19 cellular contexts compared by ENCODE assay signal in the genomic region with DNA sequence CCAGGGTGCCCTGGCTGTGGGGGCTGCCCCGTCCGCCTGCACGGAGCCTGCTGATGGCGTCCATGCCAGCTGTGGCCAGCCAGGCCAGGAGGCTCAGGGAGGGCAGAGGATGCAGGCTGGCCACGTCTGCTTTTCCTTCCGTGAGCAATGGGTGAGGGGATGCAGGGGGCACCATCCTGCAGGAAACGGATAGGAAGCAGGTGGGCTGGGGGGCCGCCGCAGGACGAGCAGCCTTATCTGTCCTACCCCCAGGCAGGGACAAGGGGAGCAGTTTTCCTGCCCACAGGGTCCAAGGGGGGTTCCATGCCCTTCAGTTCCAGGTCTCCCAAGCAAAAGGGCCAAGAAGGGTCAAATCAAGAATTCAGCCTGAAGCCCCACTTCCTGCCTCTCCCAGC. TPM values are rescaled to one million over a fixed set of nuclear protein-coding genes. Genes with fewer than 3 reads are reported as not detected.
DNase-seq lines count a peak whose midpoint lies in the region; ATAC-seq, FAIRE-seq and TF ChIP-seq lines count a peak whose summit lies in the region.
"Had no signal": no experiment of that assay in that cellular context is flagged by ENCODE, and none has a peak within 500 bp of the region (broad histone marks: within the 10 kb centered on the region; RNA-seq: fewer than 3 reads in every experiment).

No MANE protein-coding gene starts in this region.

- peaks cover 4 to 22% of the 10 kb centered on the region in 2 donors for H3K4me1 Mint-ChIP-seq in stimulated activated naive B cell treated with anti-CD40 and anti-IgM and Interleukin-4, amounts not matched to agents 10 μg/mL and 1 μg/mL and 100 μg/mL, for 72 hours

- DNase-seq in left ventricle myocardium superior (peak; percentile 16), heart right ventricle (no peak), RWPE1 (ENCODE audit: low spot score) (no peak), HepG2 (ENCODE audit: low spot score) (no peak), sciatic nerve (ENCODE audit: low spot score) (no peak), ACHN (no peak)
- no peak for DNase-seq in stimulated activated naive B cell treated with anti-CD40 and anti-IgM and Interleukin-4, amounts not matched to agents 10 μg/mL and 1 μg/mL and 100 μg/mL, for 72 hours
- DNase-seq: DMS79, Kasumi-1, MG63, NCI-H1048, NCI-H1436, NCI-H2029, NCI-H345, NCI-H524 treated with DMSO at 0.1 percent for 48 hours, PC-3 had no signal

- peak overlapping the region; percentile 56 for H3K27ac Mint-ChIP-seq in stimulated activated naive B cell treated with anti-CD40 and anti-IgM and Interleukin-4, amounts not matched to agents 10 μg/mL and 1 μg/mL and 100 μg/mL, for 72 hours

- POLR2A ChIA-PET in RWPE1 (lab: Yijun Ruan, JAX; ENCODE audit: low non-redundant PET) (no interaction called here), HepG2 (lab: Yijun Ruan, JAX) (interaction anchor here (1.0 kb wide), 2 partner anchors 21 to 40 kb away, joined by 4 read pairs; a partner anchor contains a TSS)

- intact Hi-C loops in left ventricle myocardium superior (cut with micrococcal nuclease) (no loop called here), heart right ventricle (cut with DNase I) (no loop called here), HepG2 (cut with micrococcal nuclease; ENCODE audit: unreplicated experiment) (no loop called here), sciatic nerve (cut with DNase I) (no loop called here)

- 78 to 82% methylated on average over 10 of the region's 10 CpGs for WGBS in heart right ventricle, 2 donors
- 100% methylated on average over 3 of the region's 10 CpGs for WGBS in HepG2 (ENCODE audit: low lambda C conversion rate)

- no peak for TF ChIP-seq POLR2A in HepG2 (IDR thresholded peaks at IDR 0.05; ENCODE audit: insufficient read depth in 1 of 2, low read depth in 2 of 2, low read length in 2 of 2)

- no peak overlapping the region for H3K4me3 Mint-ChIP-seq in stimulated activated naive B cell treated with anti-CD40 and anti-IgM and Interleukin-4, amounts not matched to agents 10 μg/mL and 1 μg/mL and 100 μg/mL, for 72 hours

- H3K27ac ChIP-seq in heart right ventricle (no peak overlapping the region), RWPE1 (peak overlapping the region; percentile 79), HepG2 (ENCODE audit: extremely low read length, insufficient read depth, low read length) (peak overlapping the region; percentile 91)
- H3K27ac ChIP-seq: C4-2B had no signal

- CTCF ChIA-PET in RWPE1 (lab: Yijun Ruan, JAX) (no interaction called here), HepG2 (lab: Yijun Ruan, JAX; ENCODE audit: low intra/inter-chr PET ratio, low total read pairs) (no interaction called here)

- no peak for TF ChIP-seq RAD21 in HepG2 (CRISPR knock-in tag; IDR thresholded peaks at IDR 0.05)

- H3K36me3 Mint-ChIP-seq in stimulated activated naive B cell treated with anti-CD40 and anti-IgM and Interleukin-4, amounts not matched to agents 10 μg/mL and 1 μg/mL and 100 μg/mL, for 72 hours: peaks cover 20 to 34% of the 10 kb centered on the region in 2 donors

- no peak for FAIRE-seq in HepG2 (lab: Jason Lieb, UNC)

- H3K9me3 Mint-ChIP-seq in stimulated activated naive B cell treated with anti-CD40 and anti-IgM and Interleukin-4, amounts not matched to agents 10 μg/mL and 1 μg/mL and 100 μg/mL, for 72 hours: no peaks in the 10 kb centered on the region

- BruUV-seq in HepG2 (replicated peaks; lab: Mats Ljungman, UMichigan): no TSS peak

- H2AFZ ChIP-seq in HepG2 (ENCODE audit: low read length): no peak overlapping the region

- H3K9me3 ChIP-seq in heart right ventricle: no peaks in the 10 kb centered on the region
- no peaks in the 10 kb centered on the region for H3K9me3 ChIP-seq in HepG2 (ENCODE audit: low read length)
- H3K9me3 ChIP-seq: HAP-1, MG63 had no signal

- H3K27me3 ChIP-seq in heart right ventricle: no peaks in the 10 kb centered on the region
- no peaks in the 10 kb centered on the region for H3K27me3 ChIP-seq in HepG2 (ENCODE audit: control insufficient read depth in 1 of 2, insufficient read depth in 2 of 2, low read length in 2 of 2)
- H3K27me3 ChIP-seq: MG63 had no signal

- H3K36me3 ChIP-seq in heart right ventricle (peaks cover 3 to 97% (median 32%) of the 10 kb centered on the region in 9 donors), HepG2 (replicated peaks in 1 of 2; ENCODE audit: control insufficient read depth in 1 of 2, insufficient read depth in 2 of 2, low read length in 2 of 2) (peaks cover 50 to 80% of the 10 kb centered on the region in 2 experiments)

- H3K4me3 ChIP-seq in heart right ventricle: no peak overlapping the region
- no peak overlapping the region for H3K4me3 ChIP-seq in HepG2 (replicated peaks in 1 of 3; ENCODE audit: insufficient read depth in 1 of 3, low read depth in 2 of 3, low read length in 3 of 3)
- H3K4me3 ChIP-seq: HAP-1, MG63 had no signal

- in situ Hi-C loops in HepG2 (cut with HindIII; ENCODE audit: extremely low pct_ligation_motif_present, low pct_unique_long_range_greater_than_20kb): no loop called here
- in situ Hi-C loops in ACHN (cut with HindIII; ENCODE audit: low pct_ligation_motif_present, low pct_unique_long_range_greater_than_20kb, low sequenced_read_pairs): no loop called here

- TF ChIP-seq CTCF in heart right ventricle (IDR thresholded peaks at IDR 0.05): no peak
- TF ChIP-seq CTCF in RWPE1 (conservative IDR thresholded peaks at IDR 0.05; ENCODE audit: low read depth): no peak
- no peak for TF ChIP-seq CTCF in HepG2 (CRISPR knock-in tag; IDR thresholded peaks at IDR 0.05)

- H3K79me2 ChIP-seq in HepG2 (ENCODE audit: insufficient read depth, low read length): peaks cover 4% of the 10 kb centered on the region

- no peak for TF ChIP-seq EP300 in HepG2 (IDR thresholded peaks at IDR 0.05; ENCODE audit: low read depth in 2 of 2, low read length in 2 of 2)
- TF ChIP-seq EP300 in HepG2 (CRISPR knock-in tag; IDR thresholded peaks at IDR 0.05; ENCODE audit: borderline replicate concordance): no peak

- H3K27me3 Mint-ChIP-seq in stimulated activated naive B cell treated with anti-CD40 and anti-IgM and Interleukin-4, amounts not matched to agents 10 μg/mL and 1 μg/mL and 100 μg/mL, for 72 hours: no peaks in the 10 kb centered on the region

- ATAC-seq in left ventricle myocardium superior: no peak
- no peak for ATAC-seq in heart right ventricle
- no peak for ATAC-seq in HepG2
- no peak for ATAC-seq in stimulated activated naive B cell treated with anti-CD40 and anti-IgM and Interleukin-4, amounts not matched to agents 10 μg/mL and 1 μg/mL and 100 μg/mL, for 72 hours (replicated peaks)
- no peak for ATAC-seq in sciatic nerve
- no peak for ATAC-seq in HG03442 (IDR thresholded peaks at IDR 0.05; ENCODE audit: unreplicated experiment)

- H4K20me1 ChIP-seq in HepG2 (ENCODE audit: insufficient read depth, low read length): no peaks in the 10 kb centered on the region

- peak overlapping the region; percentile 5; the same call in 1 of the 2 replicates for H3K9ac ChIP-seq in HepG2 (ENCODE audit: insufficient read depth, low read depth, low read length)

- H3K4me1 ChIP-seq in heart right ventricle (peaks cover 0 to 8% (median 1%) of the 10 kb centered on the region in 9 donors), HepG2 (ENCODE audit: insufficient read depth, low read length) (peaks cover 42% of the 10 kb centered on the region)
- H3K4me1 ChIP-seq: HAP-1 had no signal

- no peak overlapping the region for H3K4me2 ChIP-seq in HepG2 (ENCODE audit: low read depth, low read length)

RNA-seq across cellular contexts. Expression of a gene that starts 6.8 kb away (rescaled TPM):
- total RNA-seq in left ventricle myocardium superior: 67.7 TPM
- total RNA-seq in heart right ventricle: 10 to 100 TPM; 34.1 to 96.4 (median 43.1) TPM
- polyA plus RNA-seq in heart right ventricle: 100 to 1,000 TPM in 1 of 2 donors, 10 to 100 TPM in 1; 85.2 to 191 TPM
- total RNA-seq in HepG2 (2016; rRNA removed; fragmentation: Illumina TruSeq; extraction: Trizol): 67.9 and 109 TPM in 2 replicates
- 206 and 220 TPM in 2 replicates for total RNA-seq in HepG2 (2016; cell fraction: cytosol; rRNA removed; fragmentation: Illumina TruSeq; extraction: Trizol; ENCODE audit: low read depth)
- 58.4 and 113 TPM in 2 replicates for total RNA-seq in HepG2 (2016; cell fraction: insoluble cytoplasmic fraction; rRNA removed; fragmentation: Illumina TruSeq; extraction: Trizol)
- total RNA-seq in HepG2 (2016; cell fraction: membrane; rRNA removed; fragmentation: Illumina TruSeq; extraction: Trizol): 268 and 276 TPM in 2 replicates
- total RNA-seq in HepG2 (2016; cell fraction: nucleus; rRNA removed; fragmentation: Illumina TruSeq; extraction: Trizol): 69.9 and 102 TPM in 2 replicates
- polyA plus RNA-seq in HepG2 (2011; rRNA removed): 81.0 and 108 TPM in 2 replicates
- 64.5 and 97.7 TPM in 2 replicates for polyA plus RNA-seq in HepG2 (2011; cell fraction: cytosol; rRNA removed)
- 583 and 668 TPM in 2 replicates for polyA plus RNA-seq in HepG2 (2011; cell fraction: nucleus; rRNA removed)
- polyA plus RNA-seq in HepG2 (2012): 82.7 and 123 TPM in 2 replicates
- 353 and 384 TPM in 2 replicates for polyA plus RNA-seq in HepG2 (2016; cell fraction: cytosol; fragmentation: Illumina TruSeq; extraction: Trizol; ENCODE audit: low read depth)
- 138 and 172 TPM in 2 replicates for polyA plus RNA-seq in HepG2 (2016; cell fraction: insoluble cytoplasmic fraction; fragmentation: Illumina TruSeq; extraction: Trizol; ENCODE audit: low read depth)
- 444 and 521 TPM in 2 replicates for polyA plus RNA-seq in HepG2 (2016; cell fraction: membrane; fragmentation: Illumina TruSeq; extraction: Trizol; ENCODE audit: low read depth)
- polyA plus RNA-seq in HepG2 (2016; cell fraction: nucleus; fragmentation: Illumina TruSeq; extraction: Trizol; ENCODE audit: insufficient read depth, low read depth): 330 and 339 TPM in 2 replicates
- 47.0 and 79.2 TPM in 2 replicates for polyA minus RNA-seq in HepG2 (2011; rRNA and poly(A)+ RNA removed; ENCODE audit: low replicate concordance)
- polyA minus RNA-seq in HepG2 (2011; cell fraction: cytosol; rRNA and poly(A)+ RNA removed): 31.7 and 34.4 TPM in 2 replicates
- polyA minus RNA-seq in HepG2 (2011; cell fraction: nucleus; rRNA and poly(A)+ RNA removed): 85.7 and 87.9 TPM in 2 replicates
- total RNA-seq in sciatic nerve: 57.1 TPM

RNA-seq across cellular contexts. Expression of a gene that starts 7.2 kb away (rescaled TPM):
- total RNA-seq in left ventricle myocardium superior (90.6 TPM), heart right ventricle (10 to 100 TPM; 68.9 to 96.6 (median 80.6) TPM), HepG2 (2016; rRNA removed; fragmentation: Illumina TruSeq; extraction: Trizol) (106 and 124 TPM in 2 replicates), sciatic nerve (68.2 TPM)
- polyA plus RNA-seq in heart right ventricle (100 to 1,000 TPM; 102 to 183 TPM), HepG2 (2011; rRNA removed) (128 and 161 TPM in 2 replicates)
- total RNA-seq in HepG2 (2016; cell fraction: cytosol; rRNA removed; fragmentation: Illumina TruSeq; extraction: Trizol; ENCODE audit: low read depth): 87.3 and 88.2 TPM in 2 replicates
- 99.7 and 134 TPM in 2 replicates for total RNA-seq in HepG2 (2016; cell fraction: insoluble cytoplasmic fraction; rRNA removed; fragmentation: Illumina TruSeq; extraction: Trizol)
- total RNA-seq in HepG2 (2016; cell fraction: membrane; rRNA removed; fragmentation: Illumina TruSeq; extraction: Trizol): 96.5 and 111 TPM in 2 replicates
- 89.5 and 106 TPM in 2 replicates for total RNA-seq in HepG2 (2016; cell fraction: nucleus; rRNA removed; fragmentation: Illumina TruSeq; extraction: Trizol)
- polyA plus RNA-seq in HepG2 (2011; cell fraction: cytosol; rRNA removed): 107 and 157 TPM in 2 replicates
- 389 and 467 TPM in 2 replicates for polyA plus RNA-seq in HepG2 (2011; cell fraction: nucleus; rRNA removed)
- polyA plus RNA-seq in HepG2 (2012): 102 and 120 TPM in 2 replicates
- 96.5 and 102 TPM in 2 replicates for polyA plus RNA-seq in HepG2 (2016; cell fraction: cytosol; fragmentation: Illumina TruSeq; extraction: Trizol; ENCODE audit: low read depth)
- 120 and 146 TPM in 2 replicates for polyA plus RNA-seq in HepG2 (2016; cell fraction: insoluble cytoplasmic fraction; fragmentation: Illumina TruSeq; extraction: Trizol; ENCODE audit: low read depth)
- 103 and 104 TPM in 2 replicates for polyA plus RNA-seq in HepG2 (2016; cell fraction: membrane; fragmentation: Illumina TruSeq; extraction: Trizol; ENCODE audit: low read depth)
- polyA plus RNA-seq in HepG2 (2016; cell fraction: nucleus; fragmentation: Illumina TruSeq; extraction: Trizol; ENCODE audit: insufficient read depth, low read depth): 225 and 229 TPM in 2 replicates
- polyA minus RNA-seq in HepG2 (2011; rRNA and poly(A)+ RNA removed; ENCODE audit: low replicate concordance): 182 and 265 TPM in 2 replicates
- 76.6 and 80.3 TPM in 2 replicates for polyA minus RNA-seq in HepG2 (2011; cell fraction: cytosol; rRNA and poly(A)+ RNA removed)
- polyA minus RNA-seq in HepG2 (2011; cell fraction: nucleus; rRNA and poly(A)+ RNA removed): 60.2 and 61.0 TPM in 2 replicates

RNA-seq across cellular contexts. Expression of a gene that starts 7.2 kb away (rescaled TPM):
- total RNA-seq in left ventricle myocardium superior (21.8 TPM), heart right ventricle (10 to 100 TPM; 13.9 to 24.9 (median 18.9) TPM), HepG2 (2016; rRNA removed; fragmentation: Illumina TruSeq; extraction: Trizol) (27.8 and 64.0 TPM in 2 replicates), sciatic nerve (42.4 TPM)
- polyA plus RNA-seq in heart right ventricle (10 to 100 TPM; 29.3 to 30.1 TPM), HepG2 (2011; rRNA removed) (61.4 and 90.6 TPM in 2 replicates)
- total RNA-seq in HepG2 (2016; cell fraction: cytosol; rRNA removed; fragmentation: Illumina TruSeq; extraction: Trizol; ENCODE audit: low read depth): 72.5 and 73.8 TPM in 2 replicates
- 23.6 and 61.0 TPM in 2 replicates for total RNA-seq in HepG2 (2016; cell fraction: insoluble cytoplasmic fraction; rRNA removed; fragmentation: Illumina TruSeq; extraction: Trizol)
- 95.0 and 98.0 TPM in 2 replicates for total RNA-seq in HepG2 (2016; cell fraction: membrane; rRNA removed; fragmentation: Illumina TruSeq; extraction: Trizol)
- total RNA-seq in HepG2 (2016; cell fraction: nucleus; rRNA removed; fragmentation: Illumina TruSeq; extraction: Trizol): 53.3 and 60.7 TPM in 2 replicates
- polyA plus RNA-seq in HepG2 (2011; cell fraction: cytosol; rRNA removed): 36.1 and 62.0 TPM in 2 replicates
- polyA plus RNA-seq in HepG2 (2011; cell fraction: nucleus; rRNA removed): 548 and 733 TPM in 2 replicates
- polyA plus RNA-seq in HepG2 (2012): 60.9 and 71.7 TPM in 2 replicates
- polyA plus RNA-seq in HepG2 (2016; cell fraction: cytosol; fragmentation: Illumina TruSeq; extraction: Trizol; ENCODE audit: low read depth): 106 and 121 TPM in 2 replicates
- 35.7 and 47.7 TPM in 2 replicates for polyA plus RNA-seq in HepG2 (2016; cell fraction: insoluble cytoplasmic fraction; fragmentation: Illumina TruSeq; extraction: Trizol; ENCODE audit: low read depth)
- 128 and 132 TPM in 2 replicates for polyA plus RNA-seq in HepG2 (2016; cell fraction: membrane; fragmentation: Illumina TruSeq; extraction: Trizol; ENCODE audit: low read depth)
- polyA plus RNA-seq in HepG2 (2016; cell fraction: nucleus; fragmentation: Illumina TruSeq; extraction: Trizol; ENCODE audit: insufficient read depth, low read depth): 227 and 229 TPM in 2 replicates
- polyA minus RNA-seq in HepG2 (2011; rRNA and poly(A)+ RNA removed; ENCODE audit: low replicate concordance): 12.3 and 58.2 TPM in 2 replicates
- polyA minus RNA-seq in HepG2 (2011; cell fraction: cytosol; rRNA and poly(A)+ RNA removed): 21.9 and 29.0 TPM in 2 replicates
- polyA minus RNA-seq in HepG2 (2011; cell fraction: nucleus; rRNA and poly(A)+ RNA removed): 29.7 and 35.9 TPM in 2 replicates

RNA-seq across cellular contexts. Expression of a gene that starts 21.4 kb away (rescaled TPM):
- total RNA-seq in left ventricle myocardium superior (177 TPM), heart right ventricle (100 to 1,000 TPM; 155 to 258 (median 187) TPM), HepG2 (2016; rRNA removed; fragmentation: Illumina TruSeq; extraction: Trizol) (286 and 311 TPM in 2 replicates), sciatic nerve (80.0 TPM)
- polyA plus RNA-seq in heart right ventricle (100 to 1,000 TPM; 283 to 387 TPM), HepG2 (2011; rRNA removed) (287 and 290 TPM in 2 replicates)
- total RNA-seq in HepG2 (2016; cell fraction: cytosol; rRNA removed; fragmentation: Illumina TruSeq; extraction: Trizol; ENCODE audit: low read depth): 275 and 353 TPM in 2 replicates
- 302 and 321 TPM in 2 replicates for total RNA-seq in HepG2 (2016; cell fraction: insoluble cytoplasmic fraction; rRNA removed; fragmentation: Illumina TruSeq; extraction: Trizol)
- total RNA-seq in HepG2 (2016; cell fraction: membrane; rRNA removed; fragmentation: Illumina TruSeq; extraction: Trizol): 228 and 297 TPM in 2 replicates
- total RNA-seq in HepG2 (2016; cell fraction: nucleus; rRNA removed; fragmentation: Illumina TruSeq; extraction: Trizol): 132 and 152 TPM in 2 replicates
- polyA plus RNA-seq in HepG2 (2011; cell fraction: cytosol; rRNA removed): 253 and 424 TPM in 2 replicates
- 645 and 737 TPM in 2 replicates for polyA plus RNA-seq in HepG2 (2011; cell fraction: nucleus; rRNA removed)
- 190 and 266 TPM in 2 replicates for polyA plus RNA-seq in HepG2 (2012)
- 398 and 426 TPM in 2 replicates for polyA plus RNA-seq in HepG2 (2016; cell fraction: cytosol; fragmentation: Illumina TruSeq; extraction: Trizol; ENCODE audit: low read depth)
- polyA plus RNA-seq in HepG2 (2016; cell fraction: insoluble cytoplasmic fraction; fragmentation: Illumina TruSeq; extraction: Trizol; ENCODE audit: low read depth): 296 and 330 TPM in 2 replicates
- polyA plus RNA-seq in HepG2 (2016; cell fraction: membrane; fragmentation: Illumina TruSeq; extraction: Trizol; ENCODE audit: low read depth): 308 and 335 TPM in 2 replicates
- polyA plus RNA-seq in HepG2 (2016; cell fraction: nucleus; fragmentation: Illumina TruSeq; extraction: Trizol; ENCODE audit: insufficient read depth, low read depth): 280 and 299 TPM in 2 replicates
- 73.9 and 172 TPM in 2 replicates for polyA minus RNA-seq in HepG2 (2011; rRNA and poly(A)+ RNA removed; ENCODE audit: low replicate concordance)
- polyA minus RNA-seq in HepG2 (2011; cell fraction: cytosol; rRNA and poly(A)+ RNA removed): 52.1 and 74.6 TPM in 2 replicates
- polyA minus RNA-seq in HepG2 (2011; cell fraction: nucleus; rRNA and poly(A)+ RNA removed): 61.5 and 67.5 TPM in 2 replicates

RNA-seq across cellular contexts. Expression of a gene that starts 27.4 kb away (rescaled TPM):
- total RNA-seq in left ventricle myocardium superior: 1.8 TPM
- 1 to 10 TPM in 6 of 10 donors, under 1 TPM in 4; 0.82 to 1.6 (median 1.1) TPM for total RNA-seq in heart right ventricle
- 1 to 10 TPM; 1.5 to 3.3 TPM for polyA plus RNA-seq in heart right ventricle
- total RNA-seq in HepG2 (2016; rRNA removed; fragmentation: Illumina TruSeq; extraction: Trizol): 4.0 and 10.5 TPM in 2 replicates
- 6.8 and 9.8 TPM in 2 replicates for total RNA-seq in HepG2 (2016; cell fraction: cytosol; rRNA removed; fragmentation: Illumina TruSeq; extraction: Trizol; ENCODE audit: low read depth)
- total RNA-seq in HepG2 (2016; cell fraction: insoluble cytoplasmic fraction; rRNA removed; fragmentation: Illumina TruSeq; extraction: Trizol): 3.9 and 12.6 TPM in 2 replicates
- total RNA-seq in HepG2 (2016; cell fraction: membrane; rRNA removed; fragmentation: Illumina TruSeq; extraction: Trizol): 7.3 and 10.1 TPM in 2 replicates
- 11.7 and 12.9 TPM in 2 replicates for total RNA-seq in HepG2 (2016; cell fraction: nucleus; rRNA removed; fragmentation: Illumina TruSeq; extraction: Trizol)
- polyA plus RNA-seq in HepG2 (2011; rRNA removed): 21.3 and 24.1 TPM in 2 replicates
- polyA plus RNA-seq in HepG2 (2011; cell fraction: cytosol; rRNA removed): 12.8 and 16.7 TPM in 2 replicates
- 111 and 165 TPM in 2 replicates for polyA plus RNA-seq in HepG2 (2011; cell fraction: nucleus; rRNA removed)
- 6.3 and 10.6 TPM in 2 replicates for polyA plus RNA-seq in HepG2 (2012)
- 10.4 and 12.0 TPM in 2 replicates for polyA plus RNA-seq in HepG2 (2016; cell fraction: cytosol; fragmentation: Illumina TruSeq; extraction: Trizol; ENCODE audit: low read depth)
- polyA plus RNA-seq in HepG2 (2016; cell fraction: insoluble cytoplasmic fraction; fragmentation: Illumina TruSeq; extraction: Trizol; ENCODE audit: low read depth): 6.0 and 7.2 TPM in 2 replicates
- polyA plus RNA-seq in HepG2 (2016; cell fraction: membrane; fragmentation: Illumina TruSeq; extraction: Trizol; ENCODE audit: low read depth): 8.8 and 10.0 TPM in 2 replicates
- polyA plus RNA-seq in HepG2 (2016; cell fraction: nucleus; fragmentation: Illumina TruSeq; extraction: Trizol; ENCODE audit: insufficient read depth, low read depth): 45.9 and 51.6 TPM in 2 replicates
- 12.6 and 13.2 TPM in 2 replicates for polyA minus RNA-seq in HepG2 (2011; rRNA and poly(A)+ RNA removed; ENCODE audit: low replicate concordance)
- 3.0 and 3.6 TPM in 2 replicates for polyA minus RNA-seq in HepG2 (2011; cell fraction: cytosol; rRNA and poly(A)+ RNA removed)
- polyA minus RNA-seq in HepG2 (2011; cell fraction: nucleus; rRNA and poly(A)+ RNA removed): 6.7 and 7.6 TPM in 2 replicates
- 4.0 TPM for total RNA-seq in sciatic nerve

Comparison
In these comparisons a context has a peak if more than half of its experiments do, and no peak if none do; other contexts are left out.
1. H3K27ac ChIP-seq: peak in RWPE1 (single experiment) and HepG2 (single experiment); none in heart right ventricle (0 of 10).